8 cellular contexts compared by ENCODE assay signal in genomic region chr4:82891728-82892466, GRCh38. TPM values are rescaled to one million over a fixed set of nuclear protein-coding genes. Genes with fewer than 3 reads are reported as not detected.
DNase-seq lines count a peak whose midpoint lies in the region; ATAC-seq and TF ChIP-seq lines count a peak whose summit lies in the region.

No MANE protein-coding gene starts in this region.

- H3K4me1 ChIP-seq in hepatocyte (ENCODE audit: insufficient read depth): peaks cover 14% of the 10 kb centered on the region

- ATAC-seq in activated B cell treated with CpG ODN at 0.5 μM for 24 hours (ENCODE audit: low read depth): no peak
- no peak for ATAC-seq in stimulated activated effector memory CD8-positive, alpha-beta T cell treated with anti-CD3 and anti-CD28 coated beads, Interleukin-12 subunit alpha, Interleukin-12 subunit beta, amount 100 ng/mL, for 72 hours
- no peak for ATAC-seq in HG03045 (IDR thresholded peaks at IDR 0.05; ENCODE audit: unreplicated experiment)

- H3K4me1 Mint-ChIP-seq in CD14-positive monocyte (peaks cover 26% of the 10 kb centered on the region), activated B cell treated with CpG ODN at 0.5 μM for 24 hours (peaks cover 32% of the 10 kb centered on the region)
- H3K4me1 Mint-ChIP-seq in stimulated activated effector memory CD8-positive, alpha-beta T cell treated with anti-CD3 and anti-CD28 coated beads, Interleukin-12 subunit alpha, Interleukin-12 subunit beta, amount 100 ng/mL, for 72 hours: peaks cover 27% of the 10 kb centered on the region

- peak overlapping the region; percentile 99 for H3K27ac ChIP-seq in hepatocyte

- WGBS in hepatocyte (ENCODE audit: low lambda C conversion rate, missing lambda C conversion rate): 23% methylated on average over 7 of the region's 7 CpGs

- no peaks in the 10 kb centered on the region for H3K9me2 ChIP-seq in hepatocyte (replicated peaks; ENCODE audit: insufficient read depth)

- H3K27me3 Mint-ChIP-seq in CD14-positive monocyte (ENCODE audit: low read depth in 3 of 3) (no peaks in the 10 kb centered on the region), activated B cell treated with CpG ODN at 0.5 μM for 24 hours (no peaks in the 10 kb centered on the region)

- H3K9me3 Mint-ChIP-seq in CD14-positive monocyte (no peaks in the 10 kb centered on the region), activated B cell treated with CpG ODN at 0.5 μM for 24 hours (no peaks in the 10 kb centered on the region)
- no peaks in the 10 kb centered on the region for H3K9me3 Mint-ChIP-seq in stimulated activated effector memory CD8-positive, alpha-beta T cell treated with anti-CD3 and anti-CD28 coated beads, Interleukin-12 subunit alpha, Interleukin-12 subunit beta, amount 100 ng/mL, for 72 hours

- peaks cover 29 to 39% of the 10 kb centered on the region in 2 donors for H3K36me3 Mint-ChIP-seq in CD14-positive monocyte
- peaks cover 48% of the 10 kb centered on the region for H3K36me3 Mint-ChIP-seq in activated B cell treated with CpG ODN at 0.5 μM for 24 hours (ENCODE audit: low read depth)
- H3K36me3 Mint-ChIP-seq in stimulated activated effector memory CD8-positive, alpha-beta T cell treated with anti-CD3 and anti-CD28 coated beads, Interleukin-12 subunit alpha, Interleukin-12 subunit beta, amount 100 ng/mL, for 72 hours: peaks cover 89% of the 10 kb centered on the region

- peaks cover 20% of the 10 kb centered on the region for H3K36me3 ChIP-seq in H7 (replicated peaks; ENCODE audit: control insufficient read depth, insufficient read depth, low read length)
- H3K36me3 ChIP-seq in hepatocyte (replicated peaks; ENCODE audit: insufficient read depth, low read depth): no peaks in the 10 kb centered on the region

- CTCF ChIA-PET in activated B cell treated with CpG ODN at 0.5 μM for 24 hours (lab: Charles Lee): no interaction called here

- peak overlapping the region; percentile 75 for H2AFZ ChIP-seq in hepatocyte

- H3K4me3 Mint-ChIP-seq in CD14-positive monocyte (peak overlapping the region; percentile 89 to 95), activated B cell treated with CpG ODN at 0.5 μM for 24 hours (peak overlapping the region; percentile 93)
- peak overlapping the region; percentile 92 for H3K4me3 Mint-ChIP-seq in stimulated activated effector memory CD8-positive, alpha-beta T cell treated with anti-CD3 and anti-CD28 coated beads, Interleukin-12 subunit alpha, Interleukin-12 subunit beta, amount 100 ng/mL, for 72 hours

- no peaks in the 10 kb centered on the region for H3K9me3 ChIP-seq in hepatocyte (ENCODE audit: low read depth)

- H3K27me3 ChIP-seq in H7 (ENCODE audit: control insufficient read depth, insufficient read depth, low read length) (no peaks in the 10 kb centered on the region), hepatocyte (no peaks in the 10 kb centered on the region)

- DNase-seq in CD14-positive monocyte (ENCODE audit: low spot score) (no peak), H7 (no peak), activated B cell treated with CpG ODN at 0.5 μM for 24 hours (no peak), hepatocyte (ENCODE audit: low spot score) (peak; percentile 19), NCI-H2081 (lab: John Stamatoyannopoulos, UW) (no peak), activated gamma-delta T cell treated with Interleukin-2 at 50 U/mL for 16 hours (no peak)
- no peak for DNase-seq in stimulated activated effector memory CD8-positive, alpha-beta T cell treated with anti-CD3 and anti-CD28 coated beads, Interleukin-12 subunit alpha, Interleukin-12 subunit beta, amount 100 ng/mL, for 72 hours (ENCODE audit: low spot score in 2 of 2)

- H4K20me1 ChIP-seq in hepatocyte (ENCODE audit: insufficient read depth, poor library complexity, severe bottlenecking): peaks cover 24% of the 10 kb centered on the region

- POLR2A ChIA-PET in activated B cell treated with CpG ODN at 0.5 μM for 24 hours (lab: Charles Lee): interaction anchor here (0.8 to 4.3 kb wide), 2 partner anchors 8 to 143 kb away, joined by 3 to 33 read pairs; partner anchors contain the start of genes COPS4 and THAP9

- H3K4me3 ChIP-seq in H7 (ENCODE audit: insufficient read depth, low read depth, low read length) (peak overlapping the region; percentile 71), hepatocyte (peak overlapping the region; percentile 64)

- intact Hi-C loops in CD14-positive monocyte (cut with micrococcal nuclease) (loop anchor here in 1 of 2 donors (10.0 kb wide), 1 partner anchor 517 kb away; the partner anchor contains the start of gene HNRNPD), activated B cell treated with CpG ODN at 0.5 μM for 24 hours (cut with micrococcal nuclease) (loop anchor here (1.0 to 10.0 kb wide), 9 partner anchors 8 to 607 kb away; partner anchors contain the start of genes COPS4, COQ2, ENOPH1 and HNRNPDL)

- H3K79me2 ChIP-seq in hepatocyte: peaks cover 67% of the 10 kb centered on the region

- TF ChIP-seq CTCF in CD14-positive monocyte (IDR thresholded peaks at IDR 0.05): no peak
- no peak for TF ChIP-seq CTCF in activated B cell treated with CpG ODN at 0.5 μM for 24 hours (IDR thresholded peaks at IDR 0.05)
- TF ChIP-seq CTCF in hepatocyte (IDR thresholded peaks at IDR 0.05; ENCODE audit: poor library complexity): no peak

- H3K4me2 ChIP-seq in hepatocyte: peak overlapping the region; percentile 80

- H3K27ac Mint-ChIP-seq in CD14-positive monocyte (peak overlapping the region; percentile 94 to 98 (median 97)), activated B cell treated with CpG ODN at 0.5 μM for 24 hours (peak overlapping the region; percentile 94)
- H3K27ac Mint-ChIP-seq in stimulated activated effector memory CD8-positive, alpha-beta T cell treated with anti-CD3 and anti-CD28 coated beads, Interleukin-12 subunit alpha, Interleukin-12 subunit beta, amount 100 ng/mL, for 72 hours: peak overlapping the region; percentile 97

RNA-seq across cellular contexts. Expression of gene SEC31A, which starts 0.9 kb away (rescaled TPM):
- 100 to 1,000 TPM; 107 to 120 TPM for polyA plus RNA-seq in CD14-positive monocyte
- 117 and 122 TPM in 2 replicates for total RNA-seq in H7 (2014; rRNA removed; shearing (Covaris generic))
- total RNA-seq in activated B cell treated with CpG ODN at 0.5 μM for 24 hours: 154 and 172 TPM in 2 replicates
- total RNA-seq in hepatocyte: 306 and 312 TPM in 2 replicates
- polyA plus RNA-seq in hepatocyte: 226 and 243 TPM in 2 replicates

RNA-seq across cellular contexts. Expression of gene THAP9, which starts 8.6 kb away (rescaled TPM):
- polyA plus RNA-seq in CD14-positive monocyte (1 to 10 TPM; 1.4 TPM), hepatocyte (1.5 and 2.1 TPM in 2 replicates)
- 22.9 and 26.2 TPM in 2 replicates for total RNA-seq in H7 (2014; rRNA removed; shearing (Covaris generic))
- total RNA-seq in activated B cell treated with CpG ODN at 0.5 μM for 24 hours (2.1 and 3.1 TPM in 2 replicates), hepatocyte (12.5 and 14.0 TPM in 2 replicates)
